ENCODE assay signal across 29 cellular contexts in the genomic region with DNA sequence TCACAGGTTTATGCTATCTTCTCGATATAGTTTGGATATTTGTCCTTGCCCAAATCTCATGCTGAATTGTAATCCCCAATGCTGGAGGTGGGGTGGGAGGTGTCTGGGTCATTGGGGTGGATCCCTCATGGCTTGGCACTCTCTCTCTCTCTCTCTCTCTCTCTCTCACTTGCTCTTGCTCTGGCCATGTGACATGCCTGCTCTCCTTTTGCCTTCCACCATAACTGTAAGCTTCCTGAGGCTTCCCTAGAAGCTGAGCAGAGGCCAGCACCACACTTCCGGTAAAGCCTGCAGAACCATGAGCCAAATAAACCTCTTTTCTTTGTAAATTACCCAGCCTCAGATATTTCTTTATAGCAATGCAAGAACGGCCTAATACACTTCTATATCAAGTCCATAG.
"Had no signal": no experiment of that assay in that cellular context is flagged by ENCODE, and none has a peak within 500 bp of the region (broad histone marks: within the 10 kb centered on the region; RNA-seq: fewer than 3 reads in every experiment).

No MANE protein-coding gene starts in this region.

- H3K9me3 ChIP-seq: SJCRH30, SK-N-SH had no signal

- H3K27ac Mint-ChIP-seq: activated CD8-positive, alpha-beta T cell treated with anti-CD3 and anti-CD28 coated beads, Interleukin-2, amount 10 ng/mL, durations not matched to agents 7 days and 5 days; activated naive CD4-positive, alpha-beta T cell treated with anti-CD3 and anti-CD28 coated beads, Interleukin-2, amount 50 U/mL, for 72 hours; activated naive CD8-positive, alpha-beta T cell treated with anti-CD3 and anti-CD28 coated beads, Interleukin-2, amount 50 U/mL, for 24 hours; activated T-helper 1 cell treated with anti-CD3 and anti-CD28 coated beads, Interleukin-12 subunit alpha, Interleukin-12 subunit beta, Interleukin-2, Interleukin-4 antibody, amounts not matched to agents 30 ng/mL and 10 ng/mL and 1 ng/mL, durations not matched to agents 14 hours and 24 hours and 36 hours had no signal

- H3K9ac ChIP-seq: SK-N-SH had no signal

- H3K4me1 ChIP-seq: SJCRH30 had no signal

- H3K36me3 ChIP-seq: brain microvascular endothelial cell, cardiac muscle cell, SJCRH30, WERI-Rb-1 had no signal

- ATAC-seq: activated CD4-positive, CD25-positive, alpha-beta regulatory T cell treated with anti-CD3 and anti-CD28 coated beads, Interleukin-2, amount 50 U/mL, for 24 hours; activated CD8-positive, alpha-beta T cell treated with anti-CD3 and anti-CD28 coated beads, Interleukin-2, amount 10 ng/mL, durations not matched to agents 7 days and 5 days; activated naive CD4-positive, alpha-beta T cell treated with anti-CD3 and anti-CD28 coated beads, Interleukin-2, amount 50 U/mL, for 72 hours; activated naive CD8-positive, alpha-beta T cell treated with anti-CD3 and anti-CD28 coated beads, Interleukin-2, amount 50 U/mL, for 24 hours; Panc1 had no signal

- H3K27ac ChIP-seq: brain microvascular endothelial cell, cardiac muscle cell, SJCRH30, WERI-Rb-1 had no signal

- H3K4me3 Mint-ChIP-seq: activated CD8-positive, alpha-beta T cell treated with anti-CD3 and anti-CD28 coated beads, Interleukin-2, amount 10 ng/mL, durations not matched to agents 7 days and 5 days; activated naive CD8-positive, alpha-beta T cell treated with anti-CD3 and anti-CD28 coated beads, Interleukin-2, amount 50 U/mL, for 24 hours; activated T-helper 1 cell treated with anti-CD3 and anti-CD28 coated beads, Interleukin-12 subunit alpha, Interleukin-12 subunit beta, Interleukin-2, Interleukin-4 antibody, amounts not matched to agents 30 ng/mL and 10 ng/mL and 1 ng/mL, durations not matched to agents 14 hours and 24 hours and 36 hours had no signal

- H3K27me3 Mint-ChIP-seq: activated naive CD8-positive, alpha-beta T cell treated with anti-CD3 and anti-CD28 coated beads, Interleukin-2, amount 50 U/mL, for 24 hours had no signal

- H3K27me3 ChIP-seq: brain microvascular endothelial cell, cardiac muscle cell, SJCRH30 had no signal

- DNase-seq: activated CD4-positive, alpha-beta T cell treated with anti-CD3 and anti-CD28 coated beads for 48 hours; activated CD4-positive, alpha-beta T cell treated with anti-CD3 and anti-CD28 coated beads, Interleukin-2, amount 50 U/mL, for 4 hours; activated CD8-positive, alpha-beta memory T cell treated with anti-CD3 and anti-CD28 coated beads, Interleukin-2, amount 50 U/mL, for 48 hours; activated CD8-positive, alpha-beta T cell treated with anti-CD3 and anti-CD28 coated beads, Interleukin-2, amount 10 ng/mL, durations not matched to agents 7 days and 5 days; activated effector memory CD4-positive, alpha-beta T cell treated with Interleukin-2 at 50 U/mL for 16 hours; activated naive CD4-positive, alpha-beta T cell treated with Interleukin-2 at 50 U/mL for 16 hours; activated naive CD8-positive, alpha-beta T cell treated with anti-CD3 and anti-CD28 coated beads, Interleukin-2, amount 50 U/mL, for 24 hours; activated T-cell treated with anti-CD3 and anti-CD28 coated beads, Interleukin-2, amount 50 U/mL, for 1 hour; cerebellar nuclear complex; KG1; NCI-H1048; NCI-H146; NCI-H2029; NCI-H2107; NCI-H226; NCI-H526; NK-92 treated with Interleukin-12 subunit alpha and Interleukin-12 subunit beta, amount 100 ng/mL, for 24 hours; OCI-M1; RPMI8226; SK-N-SH; T-helper 1 cell; WERI-Rb-1 had no signal

- H3K4me2 ChIP-seq: SK-N-SH had no signal

- H3K4me3 ChIP-seq: cardiac muscle cell had no signal
